8 cellular contexts compared by ENCODE assay signal in genomic region chr4:147780137-147780777, GRCh38. TPM values are rescaled to one million over a fixed set of nuclear protein-coding genes. Genes with fewer than 3 reads are reported as not detected.
DNase-seq lines count a peak whose midpoint lies in the region; ATAC-seq and TF ChIP-seq lines count a peak whose summit lies in the region.

No MANE protein-coding gene starts in this region.

- BruUV-seq in A673 (replicated peaks; lab: Mats Ljungman, UMichigan), result no TSS peak

- CTCF ChIA-PET in A673 (lab: Charles Lee), result no interaction called here

- H3K27me3 ChIP-seq in left lung (no peaks in the 10 kb centered on the region), A673 (replicated peaks; ENCODE audit: insufficient read depth, low read depth, low read length, poor library complexity) (no peaks in the 10 kb centered on the region)

- peak; percentile 21 for DNase-seq in GM13977 (ENCODE audit: low spot score)
- DNase-seq in left lung, result peak in 1 of 2 donors; percentile 72
- DNase-seq in A673 (ENCODE audit: low spot score), result no peak
- DNase-seq in DMS53 treated with DMSO at 0.1 percent for 48 hours (lab: John Stamatoyannopoulos, UW; ENCODE audit: unreplicated experiment), result no peak
- no peak for DNase-seq in kidney tubule cell (ENCODE audit: low spot score)
- no peak for DNase-seq in NCI-H2029 (lab: John Stamatoyannopoulos, UW)

- H3K4me1 ChIP-seq in left lung (peaks cover 0 to 35% of the 10 kb centered on the region in 2 donors), A673 (ENCODE audit: insufficient read depth, low read length, poor library complexity, severe bottlenecking) (peaks cover 11% of the 10 kb centered on the region)

- in situ Hi-C loops in GM13977 (cut with MboI; ENCODE audit: low pct_unique_long_range_greater_than_20kb, low sequenced_read_pairs, unreplicated experiment), result no loop called here

- POLR2A ChIA-PET in A673 (lab: Charles Lee; ENCODE audit: low non-redundant PET), result interaction anchor here (0.7 kb wide), 1 partner anchor 1468 kb away, joined by 5 read pairs; no protein-coding TSS in a partner anchor

- H3K4me3 ChIP-seq in left lung, result no peak overlapping the region
- no peak overlapping the region for H3K4me3 ChIP-seq in A673 (ENCODE audit: low read depth, low read length, poor library complexity, severe bottlenecking)

- peak; percentile 64 for ATAC-seq in GM21423 (IDR thresholded peaks at IDR 0.05; ENCODE audit: unreplicated experiment)
- ATAC-seq in HG03558 (IDR thresholded peaks at IDR 0.05; ENCODE audit: extremely low read depth, unreplicated experiment), result peak; percentile 41
- peak; percentile 80 for ATAC-seq in left lung

- no peaks in the 10 kb centered on the region for H3K36me3 ChIP-seq in left lung
- H3K36me3 ChIP-seq in A673 (ENCODE audit: insufficient read depth, low read length, poor library complexity, severe bottlenecking), result no peaks in the 10 kb centered on the region

- TF ChIP-seq CTCF in GM13977 (IDR thresholded peaks at IDR 0.05; ENCODE audit: extremely low read depth, insufficient read depth, missing control alignments) (no peak), left lung (IDR thresholded peaks at IDR 0.05) (no peak), A673 (conservative IDR thresholded peaks at IDR 0.05; ENCODE audit: low read depth, low read length) (no peak)

- intact Hi-C loops in left lung (cut with DNase I) (no loop called here), A673 (cut with micrococcal nuclease; ENCODE audit: unreplicated experiment) (no loop called here)

- H3K27ac ChIP-seq in left lung (peak overlapping the region in 1 of 2 donors; percentile 63), A673 (ENCODE audit: low read depth, low read length, poor library complexity, severe bottlenecking) (no peak overlapping the region)

- H3K9me3 ChIP-seq in left lung, result no peaks in the 10 kb centered on the region
- no peaks in the 10 kb centered on the region for H3K9me3 ChIP-seq in A673 (ENCODE audit: low read depth, low read length, poor library complexity, severe bottlenecking)

RNA-seq across cellular contexts. Expression of gene ARHGAP10, which starts 48.4 kb away (rescaled TPM):
- total RNA-seq in left lung, result 10 to 100 TPM; 22.0 to 25.4 TPM
- total RNA-seq in A673 (2021), result 4.3 and 4.8 TPM in 2 replicates
